31 cellular contexts compared by ENCODE assay signal in the genomic region with DNA sequence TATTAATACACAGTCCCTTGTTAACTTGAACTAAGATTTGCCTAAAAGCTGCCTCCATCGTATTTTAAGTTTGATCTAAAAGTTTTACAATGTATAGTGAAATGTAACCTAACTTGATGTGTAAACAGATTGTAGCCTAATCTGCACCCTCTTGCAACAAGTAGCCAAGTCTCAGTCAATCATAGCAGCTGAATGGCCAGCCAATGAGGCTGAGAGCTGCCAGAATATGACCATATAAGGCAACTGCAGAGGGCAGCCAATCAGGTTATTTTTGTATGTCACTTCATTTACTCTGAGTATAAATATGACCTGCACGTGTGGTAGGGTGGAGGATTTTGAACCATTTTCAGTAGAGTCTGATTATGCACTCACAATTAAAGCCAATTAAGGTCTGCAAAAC. TPM values are rescaled to one million over a fixed set of nuclear protein-coding genes. Genes with fewer than 3 reads are reported as not detected.
"Had no signal": no experiment of that assay in that cellular context is flagged by ENCODE, and none has a peak within 500 bp of the region (broad histone marks: within the 10 kb centered on the region; RNA-seq: fewer than 3 reads in every experiment).

No MANE protein-coding gene starts in this region.

- H3K79me2 ChIP-seq: parathyroid adenoma had no signal

- ATAC-seq: naive thymus-derived CD8-positive, alpha-beta T cell; natural killer cell treated with Interleukin-12 subunit alpha and Interleukin-12 subunit beta and Interleukin-15 and Interleukin-18, amount 100 ng/mL, for 72 hours; psoas muscle; right cardiac atrium; right lobe of liver; stimulated activated effector memory CD8-positive, alpha-beta T cell treated with anti-CD3 and anti-CD28 coated beads, Interleukin-12 subunit alpha, Interleukin-12 subunit beta, amount 100 ng/mL, for 72 hours; stimulated activated naive B cell treated with anti-CD40 and anti-IgM and Interleukin-4, amounts not matched to agents 10 μg/mL and 1 μg/mL and 100 μg/mL, for 72 hours; upper lobe of right lung had no signal

- H3K36me3 ChIP-seq: ovary, right lobe of liver, sigmoid colon, stomach, tibial artery, transverse colon, upper lobe of right lung, uterus had no signal

- H3K27ac ChIP-seq: ovary, parathyroid adenoma, psoas muscle, right lobe of liver, sigmoid colon, stomach, testis, tibial artery, transverse colon, upper lobe of right lung, uterus had no signal

- H3K9me3 ChIP-seq: ovary, psoas muscle, right lobe of liver, sigmoid colon, testis, tibial artery, transverse colon, upper lobe of right lung, uterus had no signal

- H3K9ac ChIP-seq: parathyroid adenoma had no signal

- DNase-seq: naive thymus-derived CD8-positive, alpha-beta T cell; nephron progenitor cell; occipital lobe; ovary; posterior cingulate gyrus; psoas muscle; right cardiac atrium; right lobe of liver; sigmoid colon; small intestine; stimulated activated CD4-positive, alpha-beta T cell treated with anti-CD3 and anti-CD28 coated beads, Interleukin-15, amount 100 ng/mL, for 24 hours; stimulated activated CD4-positive, alpha-beta T cell treated with anti-CD3 and anti-CD28 coated beads, Interleukin-2, amount 100 ng/mL, for 24 hours; stimulated activated CD4-positive, alpha-beta T cell treated with anti-CD3 and anti-CD28 coated beads, Interleukin-2, amount 100 ng/mL, for 48 hours; stimulated activated CD4-positive, alpha-beta T cell treated with anti-CD3 and anti-CD28 coated beads, Interleukin-4, amount 100 ng/mL, for 24 hours; stimulated activated naive B cell treated with anti-CD40 and anti-IgM and Interleukin-4, amounts not matched to agents 10 μg/mL and 1 μg/mL and 100 μg/mL, for 72 hours; stimulated activated naive CD4-positive, alpha-beta T cell treated with Interleukin-2 at 50 U/mL for 16 hours; stomach; testis; tibial artery; transverse colon; upper lobe of right lung; uterus had no signal

- H3K4me1 ChIP-seq: parathyroid adenoma, psoas muscle, right lobe of liver, sigmoid colon, stomach, testis, tibial artery, transverse colon, upper lobe of right lung, uterus had no signal

- H2AFZ ChIP-seq: parathyroid adenoma had no signal

- H3K27me3 ChIP-seq: ovary, right lobe of liver, sigmoid colon, stomach, testis, tibial artery, transverse colon, upper lobe of right lung, uterus had no signal

- H3K4me3 ChIP-seq: ovary, psoas muscle, right lobe of liver, sigmoid colon, stomach, testis, tibial artery, transverse colon, upper lobe of right lung, uterus had no signal

RNA-seq across cellular contexts. Expression of gene SPANXN3, which starts 51.2 kb away (rescaled TPM):
- total RNA-seq: naive thymus-derived CD8-positive, alpha-beta T cell; natural killer cell treated with Interleukin-12 subunit alpha and Interleukin-12 subunit beta and Interleukin-15 and Interleukin-18, amount 100 ng/mL, for 72 hours; neural crest cell; occipital lobe; osteoblast; ovary; progenitor cell of endocrine pancreas; psoas muscle; right cardiac atrium; right lobe of liver; sigmoid colon; skeletal muscle tissue; stomach; subcutaneous adipose tissue; transverse colon; upper lobe of right lung; urinary bladder; uterus had no signal
- polyA plus RNA-seq: naive thymus-derived CD8-positive, alpha-beta T cell; right cardiac atrium; sigmoid colon; stomach; urinary bladder had no signal
